In the genomic region with DNA sequence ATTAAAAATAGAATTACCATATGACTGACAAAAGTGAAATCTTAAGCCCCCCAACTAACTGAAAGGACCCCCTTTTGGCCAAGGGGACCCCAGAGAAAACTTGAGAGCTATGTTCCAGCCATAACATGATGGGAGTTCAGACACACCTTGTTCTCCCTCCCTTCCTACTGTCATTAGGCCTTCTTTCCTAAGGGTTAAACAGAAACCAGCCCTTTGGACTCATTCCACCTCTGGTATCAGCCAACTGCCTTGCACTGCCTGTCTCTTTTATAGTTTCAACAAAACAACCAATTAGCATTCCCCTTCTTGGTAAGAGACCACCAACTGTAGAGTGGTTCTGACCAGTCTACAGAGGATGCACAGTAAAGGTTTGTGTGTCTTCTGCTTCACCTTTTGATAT, we compare ENCODE assay signal across 21 cellular contexts.
"Had no signal": no experiment of that assay in that cellular context is flagged by ENCODE, and none has a peak within 500 bp of the region (broad histone marks: within the 10 kb centered on the region; RNA-seq: fewer than 3 reads in every experiment).

No MANE protein-coding gene starts in this region.

- ATAC-seq: left ventricle myocardium superior; lower lobe of right lung; naive thymus-derived CD4-positive, alpha-beta T cell; sciatic nerve; stimulated activated effector memory CD8-positive, alpha-beta T cell treated with anti-CD3 and anti-CD28 coated beads, Interleukin-12 subunit alpha, Interleukin-12 subunit beta, amount 100 ng/mL, for 72 hours; upper lobe of right lung had no signal

- H3K4me1 ChIP-seq: lower lobe of right lung, right atrium auricular region, suprapubic skin, tibial artery, upper lobe of right lung had no signal

- H3K9me3 ChIP-seq: ovary, suprapubic skin had no signal

- H3K4me3 ChIP-seq: lower lobe of right lung, ovary, right atrium auricular region, skin epidermis, spleen, suprapubic skin, thoracic aorta, tibial artery, upper lobe of right lung had no signal

- H3K27ac ChIP-seq: lower lobe of right lung, ovary, right atrium auricular region, skin epidermis, spleen, suprapubic skin, thoracic aorta, tibial artery, upper lobe of right lung had no signal

- H3K36me3 ChIP-seq: lower lobe of right lung, ovary, right atrium auricular region, spleen, suprapubic skin, thoracic aorta, tibial artery, upper lobe of right lung had no signal

- H3K27me3 ChIP-seq: ovary, right atrium auricular region, spleen, suprapubic skin, tibial artery, upper lobe of right lung had no signal

- DNase-seq: hypothalamus; immature natural killer cell; kidney; left ventricle myocardium superior; lower lobe of right lung; mammary epithelial cell; mesenchymal stem cell; naive thymus-derived CD4-positive, alpha-beta T cell; ovary; spleen; stimulated activated CD4-positive, alpha-beta T cell treated with anti-CD3 and anti-CD28 coated beads, Interleukin-4, amount 100 ng/mL, for 24 hours; stimulated activated naive CD4-positive, alpha-beta T cell; tibial artery; trophoblast cell; upper lobe of right lung had no signal
